In the genomic region with DNA sequence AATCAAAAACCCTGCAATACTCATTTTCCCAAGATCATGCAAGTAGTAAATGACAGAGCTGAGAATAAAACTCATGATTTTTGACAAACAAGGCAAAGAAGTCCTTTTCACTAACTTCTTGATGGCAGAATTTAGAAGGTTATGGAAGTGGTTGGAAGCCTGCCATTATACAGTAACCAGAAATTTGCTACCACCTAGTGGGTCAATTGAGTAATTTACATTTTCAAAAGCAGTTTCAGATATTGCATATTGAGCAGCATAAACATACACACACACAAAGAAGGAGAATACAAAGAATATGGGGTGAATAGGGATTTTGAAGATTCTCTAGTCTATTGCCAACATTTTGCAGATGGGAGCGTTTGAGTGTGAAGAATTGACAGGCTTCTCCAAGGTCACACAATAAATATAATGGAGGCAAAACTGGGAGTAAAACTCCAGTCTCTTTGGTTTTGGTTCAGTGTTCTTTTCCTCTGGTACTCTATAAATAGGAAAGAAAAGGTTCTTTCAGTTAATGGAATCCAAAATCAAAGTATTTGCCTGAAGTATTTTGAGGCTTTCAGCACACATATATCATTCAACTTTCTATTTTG, we compare ENCODE assay signal across 7 cellular contexts.
DNase-seq lines count a peak whose midpoint lies in the region; TF ChIP-seq lines count a peak whose summit lies in the region.

No MANE protein-coding gene starts in this region.

- no peaks in the 10 kb centered on the region for H3K9me3 ChIP-seq in WERI-Rb-1 (ENCODE audit: severe bottlenecking)
- H3K9me3 ChIP-seq in thyroid gland, result no peaks in the 10 kb centered on the region

- TF ChIP-seq POLR2A in NB4 (IDR thresholded peaks at IDR 0.05; ENCODE audit: extremely low read depth, insufficient read length) (no peak), thyroid gland (IDR thresholded peaks at IDR 0.05) (no peak)

- peak; percentile 49 for TF ChIP-seq CTCF in GM06990 (IDR thresholded peaks at IDR 0.05; ENCODE audit: insufficient read depth, low read length, poor library complexity, severe bottlenecking)
- TF ChIP-seq CTCF in NB4 (IDR thresholded peaks at IDR 0.05; ENCODE audit: low read depth, low read length), result no peak
- 0 out of 2 replicates have a peak, but pooled peaks have one; percentile 23 for TF ChIP-seq CTCF in WERI-Rb-1 (IDR thresholded peaks at IDR 0.05; ENCODE audit: low read depth, low read length)
- TF ChIP-seq CTCF in thyroid gland (IDR thresholded peaks at IDR 0.05), result peak; percentile 27 to 84 (median 50)

- DNase-seq in GM06990 (ENCODE audit: extremely low read depth, insufficient read length) (no peak), H4 (ENCODE audit: low spot score) (peak; percentile 38), NB4 (ENCODE audit: low read depth) (peak; percentile 39), WERI-Rb-1 (no peak), iPS-NIHi11 (ENCODE audit: low spot score) (peak; percentile 17), thyroid gland (no peak), occipital lobe (lab: John Stamatoyannopoulos, UW) (no peak)

- no peaks in the 10 kb centered on the region for H3K36me3 ChIP-seq in GM06990 (ENCODE audit: control insufficient read depth, insufficient read depth, low read length)
- no peaks in the 10 kb centered on the region for H3K36me3 ChIP-seq in WERI-Rb-1
- no peaks in the 10 kb centered on the region for H3K36me3 ChIP-seq in thyroid gland

- intact Hi-C loops in thyroid gland (cut with DNase I), result no loop called here

- no peak overlapping the region for H3K27ac ChIP-seq in WERI-Rb-1
- no peak overlapping the region for H3K27ac ChIP-seq in thyroid gland

- no peaks in the 10 kb centered on the region for H3K4me1 ChIP-seq in thyroid gland

- no peak overlapping the region for H3K4me3 ChIP-seq in GM06990 (replicated peaks; ENCODE audit: low read depth, low read length)
- no peak overlapping the region for H3K4me3 ChIP-seq in NB4 (ENCODE audit: low read depth, low read length)
- no peak overlapping the region for H3K4me3 ChIP-seq in WERI-Rb-1 (ENCODE audit: low read depth, low read length)
- H3K4me3 ChIP-seq in thyroid gland (replicated peaks in 1 of 3), result no peak overlapping the region

- H3K27me3 ChIP-seq in GM06990 (replicated peaks; ENCODE audit: control insufficient read depth, insufficient read depth, low read length) (no peaks in the 10 kb centered on the region), WERI-Rb-1 (ENCODE audit: insufficient read depth, low read depth, severe bottlenecking) (no peaks in the 10 kb centered on the region), thyroid gland (no peaks in the 10 kb centered on the region)

- 25 to 26% methylated on average over 1 of the region's 1 CpG for WGBS in thyroid gland, 2 donors

Comparison
In these comparisons a context has a peak if more than half of its experiments do, and no peak if none do; other contexts are left out.
1. DNase-seq: peak in H4 (single experiment), NB4 (single experiment) and iPS-NIHi11 (single experiment); none in GM06990 (single experiment), WERI-Rb-1 (single experiment), thyroid gland (0 of 2) and occipital lobe (single experiment).